In genomic region chr19:38433268-38433733, GRCh38 we compare ENCODE assay signal across 9 cellular contexts. TPM values are rescaled to one million over a fixed set of nuclear protein-coding genes. Genes with fewer than 3 reads are reported as not detected.
DNase-seq lines count a peak whose midpoint lies in the region; ATAC-seq, FAIRE-seq and TF ChIP-seq lines count a peak whose summit lies in the region.
"Had no signal": no experiment of that assay in that cellular context is flagged by ENCODE, and none has a peak within 500 bp of the region (broad histone marks: within the 10 kb centered on the region; RNA-seq: fewer than 3 reads in every experiment).

Gene RYR1 (plus strand): TSS chr19:38433691. CDS start chr19:38433830, 139 bp downstream.

- peak within 1 kb of the TSS; percentile 12 for H4K91ac ChIP-seq in H1 (replicated peaks; ENCODE audit: insufficient read length, low read length)

- H3K4me1 Mint-ChIP-seq in naive thymus-derived CD8-positive, alpha-beta T cell, result peaks cover 5 to 12% (median 9%) of the 10 kb centered on the region in 4 donors

- H3K4me1 ChIP-seq in H1 (replicated peaks in 1 of 4; ENCODE audit: control insufficient read depth in 3 of 4, insufficient read depth in 4 of 4, low read length in 3 of 4), result peaks cover 5 to 10% (median 7%) of the 10 kb centered on the region in 4 experiments; a peak in 6 of 7 replicates

- no peak for TF ChIP-seq CTCF in H1 (IDR thresholded peaks at IDR 0.05; ENCODE audit: control extremely low read depth in 1 of 3, insufficient read depth in 1 of 3, low read depth in 1 of 3, low read length in 3 of 3)

- WGBS in H1 (ENCODE audit: extremely low coverage in 1 of 2, insufficient coverage in 1 of 2, insufficient read length in 1 of 2, insufficient replicate concordance in 2 of 2, low coverage in 1 of 2, low lambda C conversion rate in 2 of 2, missing lambda C conversion rate in 1 of 2), 2 experiments, result 28% methylated on average over 11 of the region's 20 CpGs; no CpG with 5 or more reads in 1 of the 2 experiments

- CTCF ChIA-PET in H1 (lab: Charles Lee; ENCODE audit: partially characterized antibody), result interaction anchor here (1.5 kb wide), 1 partner anchor 31 kb away, joined by 3 read pairs; the partner anchor contains the start of gene FAM98C

- H3K27me3 Mint-ChIP-seq in naive thymus-derived CD8-positive, alpha-beta T cell, result peaks cover 13 to 43% (median 19%) of the 10 kb centered on the region in 5 donors

- peaks cover 0 to 2% (median 0%) of the 10 kb centered on the region in 9 donors for H3K9me3 Mint-ChIP-seq in naive thymus-derived CD8-positive, alpha-beta T cell

- H3K9ac ChIP-seq in H1 (replicated peaks in 1 of 4; ENCODE audit: extremely low read depth in 1 of 4, low read depth in 3 of 4, low read length in 3 of 4), result peak within 1 kb of the TSS in 3 of 4 experiments; percentile 17 to 44 (median 25); a peak in 4 of 7 replicates

- no peak within 1 kb of the TSS for H2AK5ac ChIP-seq in H1 (ENCODE audit: low read depth, low read length)

- H4K20me1 ChIP-seq in H1 (replicated peaks in 1 of 2; ENCODE audit: control insufficient read depth in 1 of 2, insufficient read depth in 2 of 2, low read length in 2 of 2), result no peaks in the 10 kb centered on the region

- peak within 1 kb of the TSS; percentile 18; the same call in 1 of the 2 replicates for H2BK12ac ChIP-seq in H1 (ENCODE audit: low read depth, low read length)

- H4K8ac ChIP-seq in H1 (ENCODE audit: extremely low read depth, insufficient read depth, low read length), result no peak within 1 kb of the TSS

- POLR2A ChIA-PET in H1 (lab: Charles Lee; ENCODE audit: partially characterized antibody), result no interaction called here
- POLR2A ChIA-PET in naive thymus-derived CD8-positive, alpha-beta T cell (lab: Charles Lee), result no interaction called here

- H3K9me3 ChIP-seq in H1 (ENCODE audit: insufficient read depth in 2 of 2, low read depth in 1 of 2, low read length in 1 of 2), result no peaks in the 10 kb centered on the region

- H3K18ac ChIP-seq in H1 (ENCODE audit: extremely low read depth, low read length), result peak within 1 kb of the TSS; percentile 89

- H3K4me2 ChIP-seq in H1 (ENCODE audit: insufficient read depth in 1 of 2, low read depth in 2 of 2, low read length in 2 of 2), result peak within 1 kb of the TSS; percentile 96

- H2BK5ac ChIP-seq in H1 (ENCODE audit: low read depth, low read length), result peak within 1 kb of the TSS; percentile 48; the same call in 1 of the 2 replicates

- no peak for TF ChIP-seq EP300 in H1 (IDR thresholded peaks at IDR 0.05; ENCODE audit: borderline replicate concordance in 1 of 2, low read depth in 2 of 2, low read length in 2 of 2)

- H2BK20ac ChIP-seq in H1 (ENCODE audit: low read length), result no peak within 1 kb of the TSS; the same call in 1 of the 2 replicates

- no peak within 1 kb of the TSS for H3K4ac ChIP-seq in H1 (replicated peaks; ENCODE audit: insufficient read length, low read depth, low read length)

- H2AFZ ChIP-seq in H1 (ENCODE audit: low read length), result no peak within 1 kb of the TSS; the same call in 1 of the 2 replicates

- FAIRE-seq in HTR-8/SVneo (lab: Jason Lieb, UNC), result no peak
- FAIRE-seq in H1 (lab: Jason Lieb, UNC), result peak; percentile 87
- FAIRE-seq: islet of Langerhans had no signal

- no peak within 1 kb of the TSS for H3K14ac ChIP-seq in H1 (ENCODE audit: insufficient read length)

- H3K27ac ChIP-seq in H1 (ENCODE audit: low read depth, low read length), result peak within 1 kb of the TSS; percentile 45

- ATAC-seq in activated CD4-positive, CD25-positive, alpha-beta regulatory T cell treated with anti-CD3 and anti-CD28 coated beads, Interleukin-2, amount 50 U/mL, for 24 hours, result peak; percentile 58 to 59
- ATAC-seq in naive thymus-derived CD8-positive, alpha-beta T cell, result peak; percentile 52 to 75
- ATAC-seq in HG03045 (IDR thresholded peaks at IDR 0.05; ENCODE audit: unreplicated experiment), result no peak

- no peaks in the 10 kb centered on the region for H3K79me1 ChIP-seq in H1 (ENCODE audit: low read depth, low read length)

- DNase-seq in HTR-8/SVneo (ENCODE audit: insufficient read length, low spot score) (peak; percentile 32), H1 (ENCODE audit: low read depth in 1 of 2, low spot score in 2 of 2) (peak in 1 of 2 experiments; percentile 94), NCI-H2107 treated with DMSO at 0.1 percent for 48 hours (lab: John Stamatoyannopoulos, UW; ENCODE audit: unreplicated experiment) (no peak), NCI-H187 (lab: John Stamatoyannopoulos, UW) (no peak), HuH-7 (ENCODE audit: low spot score) (no peak)
- peak in 1 of 10 donors; percentile 18 for DNase-seq in naive thymus-derived CD8-positive, alpha-beta T cell

- peaks cover 8% of the 10 kb centered on the region; the same call in 1 of the 2 replicates for H3K23me2 ChIP-seq in H1 (ENCODE audit: low read depth, low read length)

- H3K4me3 ChIP-seq in H1 (ENCODE audit: extremely low read depth in 1 of 4, insufficient read depth in 2 of 4, low read depth in 3 of 4, low read length in 4 of 4), result peak within 1 kb of the TSS; percentile 42 to 74 (median 64)

- H3K4me3 Mint-ChIP-seq in naive thymus-derived CD8-positive, alpha-beta T cell, result peak within 1 kb of the TSS in 6 of 10 donors; percentile 28 to 68 (median 54)

- peak within 1 kb of the TSS in 3 of 10 donors; percentile 11 to 60 (median 49) for H3K27ac Mint-ChIP-seq in naive thymus-derived CD8-positive, alpha-beta T cell

- H3K56ac ChIP-seq in H1 (replicated peaks; ENCODE audit: insufficient read length, low read depth, low read length), result no peak within 1 kb of the TSS

- no peak within 1 kb of the TSS for H2BK15ac ChIP-seq in H1 (ENCODE audit: low read length)

- H3K36me3 Mint-ChIP-seq in naive thymus-derived CD8-positive, alpha-beta T cell, result no peaks in the 10 kb centered on the region

- H4K5ac ChIP-seq in H1 (ENCODE audit: insufficient read length, low read depth, low read length), result no peak within 1 kb of the TSS

- peaks cover 0 to 8% of the 10 kb centered on the region in 2 experiments; a peak in 1 of 4 replicates for H3K79me2 ChIP-seq in H1 (ENCODE audit: control insufficient read depth in 1 of 2, insufficient read depth in 2 of 2, low read length in 2 of 2)

- H3K23ac ChIP-seq in H1 (ENCODE audit: insufficient read length), result no peak within 1 kb of the TSS

- H2BK120ac ChIP-seq in H1 (replicated peaks; ENCODE audit: low read depth, low read length), result peak within 1 kb of the TSS; percentile 19

- no peaks in the 10 kb centered on the region for H3K36me3 ChIP-seq in H1 (ENCODE audit: control insufficient read depth in 2 of 4, insufficient read depth in 4 of 4, low read length in 3 of 4)

- no peaks in the 10 kb centered on the region for H3K27me3 ChIP-seq in H1 (replicated peaks in 1 of 4; ENCODE audit: control insufficient read depth in 3 of 4, extremely low read depth in 1 of 4, insufficient read depth in 3 of 4, low read length in 3 of 4)

- no peak; a peak in 1 of 4 replicates for TF ChIP-seq RAD21 in H1 (IDR thresholded peaks at IDR 0.05 in 1 of 2, conservative IDR thresholded peaks at IDR 0.05 in 1 of 2; ENCODE audit: low read depth in 2 of 2, low read length in 2 of 2)

- peak in 1 of 2 experiments; percentile 64; a peak in 2 of 3 replicates for TF ChIP-seq POLR2A in H1 (IDR thresholded peaks at IDR 0.05; ENCODE audit: control extremely low read depth in 1 of 2, low read depth in 2 of 2, low read length in 2 of 2)

TF ChIP-seq in H1, 55 proteins besides CTCF, POLR2A, EP300 and RAD21 (continues in another document):
- TF ChIP-seq RFX5 (IDR thresholded peaks at IDR 0.05; ENCODE audit: borderline replicate concordance, low read depth, low read length), result no peak
- TF ChIP-seq HDAC2 (IDR thresholded peaks at IDR 0.05; ENCODE audit: borderline replicate concordance in 1 of 2, low read depth in 2 of 2, low read length in 2 of 2), result peak; percentile 58 to 96; a peak in 3 of 4 replicates
- TF ChIP-seq CHD2 (IDR thresholded peaks at IDR 0.05; ENCODE audit: low read length), result 0 out of 2 replicates have a peak, but pooled peaks have one; percentile 21
- TF ChIP-seq NANOG (IDR thresholded peaks at IDR 0.05; ENCODE audit: insufficient read depth, low read depth, low read length, poor library complexity, severe bottlenecking), result peak; percentile 24
- peak; percentile 46; the same call in 1 of the 2 replicates for TF ChIP-seq POLR2AphosphoS5 (IDR thresholded peaks at IDR 0.05; ENCODE audit: low read depth, low read length)
- peak; percentile 76 for TF ChIP-seq TAF1 (IDR thresholded peaks at IDR 0.05; ENCODE audit: low read depth, low read length)
- TF ChIP-seq MAFK (IDR thresholded peaks at IDR 0.05; ENCODE audit: low read depth, low read length), result 0 out of 2 replicates have a peak, but pooled peaks have one; percentile 34
- TF ChIP-seq SIX5 (IDR thresholded peaks at IDR 0.05; ENCODE audit: low read depth, low read length), result no peak
- TF ChIP-seq KDM4A (IDR thresholded peaks at IDR 0.05; ENCODE audit: low read depth, low read length, severe bottlenecking), result no peak
- no peak for TF ChIP-seq BCL11A (IDR thresholded peaks at IDR 0.05; ENCODE audit: low read depth in 2 of 2, low read length in 2 of 2)
- TF ChIP-seq SP1 (IDR thresholded peaks at IDR 0.05; ENCODE audit: low read depth, low read length), result peak; percentile 78
- TF ChIP-seq KDM1A (IDR thresholded peaks at IDR 0.05; ENCODE audit: borderline replicate concordance, low read length), result peak; percentile 98
- no peak for TF ChIP-seq FOSL1 (IDR thresholded peaks at IDR 0.05; ENCODE audit: insufficient read depth, low read depth, low read length)
- TF ChIP-seq, protein P1, sequence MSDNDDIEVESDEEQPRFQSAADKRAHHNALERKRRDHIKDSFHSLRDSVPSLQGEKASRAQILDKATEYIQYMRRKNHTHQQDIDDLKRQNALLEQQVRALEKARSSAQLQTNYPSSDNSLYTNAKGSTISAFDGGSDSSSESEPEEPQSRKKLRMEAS (IDR thresholded peaks at IDR 0.05), result peak; percentile 53; the same call in 1 of the 2 replicates
- TF ChIP-seq CREB1 (IDR thresholded peaks at IDR 0.05), result 0 out of 2 replicates have a peak, but pooled peaks have one; percentile 17
- TF ChIP-seq PHF8 (conservative IDR thresholded peaks at IDR 0.05; ENCODE audit: low read depth, low read length), result 0 out of 2 replicates have a peak, but pooled peaks have one; percentile 15

RNA-seq across cellular contexts. Expression of gene RYR1, which starts in this region (rescaled TPM):
- 10.7 and 11.8 TPM in 2 replicates for total RNA-seq in H1 (2021; fragmentation: NEBNext Ultra II Directional; extraction: Animal tissue kit (Norgen Biotek cat#: 25700))
- 5.8 and 12.3 TPM in 2 replicates for polyA plus RNA-seq in H1 (2011; rRNA removed)
- polyA plus RNA-seq in H1 (2011; cell fraction: cytosol; rRNA removed), result 7.8 TPM
- polyA plus RNA-seq in H1 (2011; cell fraction: nucleus; rRNA removed), result 53.4 TPM
- polyA plus RNA-seq in H1 (2012, experiment 1 of 2), result 18.4 to 26.0 TPM (median 21.8 TPM) in 4 replicates
- polyA plus RNA-seq in H1 (2012, experiment 2 of 2), result 10.9 TPM
- 7.2 TPM for polyA plus RNA-seq in H1 (2013, experiment 1 of 2)
- 5.7 TPM for polyA plus RNA-seq in H1 (2013, experiment 2 of 2)
- polyA minus RNA-seq in H1 (2011; rRNA and poly(A)+ RNA removed), result 8.8 and 9.9 TPM in 2 replicates
- polyA minus RNA-seq in H1 (2011; cell fraction: cytosol; rRNA and poly(A)+ RNA removed), result 6.8 TPM
- polyA minus RNA-seq in H1 (2011; cell fraction: nucleus; rRNA and poly(A)+ RNA removed), result 27.4 TPM
- 1 to 10 TPM in 1 of 2 experiments, under 1 TPM in 1; 0.93 to 1.3 TPM for total RNA-seq in naive thymus-derived CD8-positive, alpha-beta T cell
- polyA plus RNA-seq in naive thymus-derived CD8-positive, alpha-beta T cell, result under 1 TPM in 1 of 3 donors, not detected in 2; 0.07 TPM
